ENCODE assay signal across 14 cellular contexts in the genomic region with DNA sequence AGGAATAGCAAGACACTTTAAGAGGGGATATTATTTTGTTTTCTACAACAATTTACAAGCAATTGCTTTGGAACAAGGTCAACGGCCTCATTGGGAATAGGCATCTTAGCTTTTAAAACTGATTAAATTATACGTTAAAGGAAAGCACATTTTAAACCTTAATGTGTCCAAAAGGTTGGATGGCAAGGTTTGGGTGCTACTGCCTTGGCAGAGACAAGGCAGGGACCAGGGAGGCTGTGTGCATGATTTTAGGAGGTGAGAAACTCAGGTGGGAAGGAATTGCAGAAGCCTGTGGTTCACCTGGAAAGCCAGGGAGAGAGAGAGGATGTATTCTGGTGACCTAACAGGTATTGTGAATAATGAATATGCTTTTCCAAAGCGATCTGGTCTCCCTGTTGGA. TPM values are rescaled to one million over a fixed set of nuclear protein-coding genes. Genes with fewer than 3 reads are reported as not detected.
A peak's percentile ranks its signal among the peaks of the same experiment; 100 is the strongest.
DNase-seq lines count a peak whose midpoint lies in the region; ATAC-seq and TF ChIP-seq lines count a peak whose summit lies in the region.
"Had no signal": no experiment of that assay in that cellular context is flagged by ENCODE, and none has a peak within 500 bp of the region (broad histone marks: within the 10 kb centered on the region; RNA-seq: fewer than 3 reads in every experiment).

No MANE protein-coding gene starts in this region.

- dilution Hi-C loops in mammary epithelial cell (cut with HindIII; ENCODE audit: low sequenced_read_pairs) = no loop called here

- in situ Hi-C loops in mammary epithelial cell (cut with MboI; ENCODE audit: low sequenced_read_pairs in 2 of 2) = no loop called here

- H3K36me3 ChIP-seq in KOPT-K1 (ENCODE audit: insufficient read depth, low read length) = peaks cover 18% of the 10 kb centered on the region
- H3K36me3 ChIP-seq in mammary epithelial cell (ENCODE audit: insufficient read depth, low read length) = peaks cover 69% of the 10 kb centered on the region
- H3K36me3 ChIP-seq in spleen = peaks cover 0 to 71% (median 34%) of the 10 kb centered on the region in 6 donors
- peaks cover 56% of the 10 kb centered on the region for H3K36me3 ChIP-seq in upper lobe of right lung
- H3K36me3 ChIP-seq in adrenal gland (replicated peaks in 1 of 2) = peaks cover 0 to 30% of the 10 kb centered on the region in 2 donors

- no peak for DNase-seq in activated CD8-positive, alpha-beta memory T cell treated with anti-CD3 and anti-CD28 coated beads, Interleukin-2, amount 10 ng/mL, durations not matched to agents 7 days and 5 days
- DNase-seq in activated CD8-positive, alpha-beta memory T cell treated with anti-CD3 and anti-CD28 coated beads for 24 hours = no peak
- no peak for DNase-seq in mammary epithelial cell
- DNase-seq in spleen = no peak
- DNase-seq in upper lobe of right lung = no peak
- no peak for DNase-seq in nucleus accumbens (lab: John Stamatoyannopoulos, UW)
- DNase-seq in adrenal gland = no peak
- DNase-seq: esophagus squamous epithelium; mucosa of descending colon; NCI-H1694; NK-92 treated with Interleukin-12 subunit alpha and Interleukin-12 subunit beta, amount 100 ng/mL, for 24 hours; SW 1271; thyroid gland had no signal

- no peaks in the 10 kb centered on the region for H3K9me3 Mint-ChIP-seq in activated CD8-positive, alpha-beta memory T cell treated with anti-CD3 and anti-CD28 coated beads, Interleukin-2, amount 10 ng/mL, durations not matched to agents 7 days and 5 days (ENCODE audit: low read depth)

- H3K79me2 ChIP-seq in mammary epithelial cell (ENCODE audit: insufficient read depth, low read length) = peaks cover 91% of the 10 kb centered on the region

- H3K27ac ChIP-seq in KOPT-K1 (ENCODE audit: low read depth, low read length, poor library complexity, severe bottlenecking) (peak overlapping the region; percentile 41), mammary epithelial cell (ENCODE audit: insufficient read depth, low read depth, low read length) (no peak overlapping the region), spleen (peak overlapping the region in 7 of 8 donors; percentile 16 to 100 (median 81)), upper lobe of right lung (no peak overlapping the region), adrenal gland (peak overlapping the region in 1 of 5 donors; percentile 69)

- H3K27ac Mint-ChIP-seq in activated CD8-positive, alpha-beta memory T cell treated with anti-CD3 and anti-CD28 coated beads, Interleukin-2, amount 10 ng/mL, durations not matched to agents 7 days and 5 days = peak overlapping the region; percentile 84

- H3K36me3 Mint-ChIP-seq in activated CD8-positive, alpha-beta memory T cell treated with anti-CD3 and anti-CD28 coated beads, Interleukin-2, amount 10 ng/mL, durations not matched to agents 7 days and 5 days = peaks cover 60% of the 10 kb centered on the region

- H3K4me1 ChIP-seq in mammary epithelial cell (ENCODE audit: insufficient read depth, low read length) (peaks cover 50% of the 10 kb centered on the region), spleen (peaks cover 79 to 100% (median 100%) of the 10 kb centered on the region in 6 donors), upper lobe of right lung (peaks cover 81% of the 10 kb centered on the region), adrenal gland (replicated peaks in 1 of 2) (peaks cover 33 to 95% of the 10 kb centered on the region in 2 donors)

- no peaks in the 10 kb centered on the region for H4K20me1 ChIP-seq in mammary epithelial cell (ENCODE audit: insufficient read depth, low read length)

- CTCF ChIA-PET in activated CD8-positive, alpha-beta memory T cell treated with anti-CD3 and anti-CD28 coated beads, Interleukin-2, amount 10 ng/mL, durations not matched to agents 7 days and 5 days (lab: Charles Lee) = interaction anchor here (0.8 to 6.7 kb wide), 3 partner anchors 17 to 32 kb away, joined by 3 to 49 read pairs (median 12); no protein-coding TSS in a partner anchor
- CTCF ChIA-PET in mammary epithelial cell (lab: Charles Lee; ENCODE audit: low non-redundant PET) = no interaction called here

- no peak overlapping the region for H2AFZ ChIP-seq in mammary epithelial cell (ENCODE audit: low read depth, low read length)

- H3K9me3 ChIP-seq in KOPT-K1 (ENCODE audit: insufficient read depth, low read length, poor library complexity, severe bottlenecking) (no peaks in the 10 kb centered on the region), mammary epithelial cell (replicated peaks; ENCODE audit: insufficient read depth, low read length) (no peaks in the 10 kb centered on the region), spleen (no peaks in the 10 kb centered on the region), upper lobe of right lung (no peaks in the 10 kb centered on the region), adrenal gland (replicated peaks in 1 of 3) (no peaks in the 10 kb centered on the region)
- H3K9me3 ChIP-seq: esophagus squamous epithelium, mucosa of descending colon, thyroid gland had no signal

- intact Hi-C loops in mammary epithelial cell (cut with micrococcal nuclease) = no loop called here
- intact Hi-C loops in spleen (cut with DNase I; ENCODE audit: low total_unique reads) = loop anchor here (10.0 kb wide), 1 partner anchor 46 kb away; no protein-coding TSS in a partner anchor
- intact Hi-C loops in upper lobe of right lung (cut with DNase I) = no loop called here
- intact Hi-C loops in adrenal gland (cut with DNase I) = no loop called here

- H3K4me3 ChIP-seq in mammary epithelial cell (replicated peaks in 1 of 3; ENCODE audit: insufficient read depth in 1 of 3, low read depth in 2 of 3, low read length in 3 of 3) (no peak overlapping the region), spleen (no peak overlapping the region), upper lobe of right lung (no peak overlapping the region), adrenal gland (no peak overlapping the region)
- H3K4me3 ChIP-seq: esophagus squamous epithelium, mucosa of descending colon, thyroid gland had no signal

- no peak overlapping the region for H3K9ac ChIP-seq in mammary epithelial cell (ENCODE audit: insufficient read depth, low read length)

- 100% methylated on average over 3 of the region's 3 CpGs for WGBS in mammary epithelial cell (ENCODE audit: low coverage, missing lambda C conversion rate)
- 81 to 91% (median 88%) methylated on average over 3 of the region's 3 CpGs for WGBS in spleen, 5 donors
- 86 to 96% (median 92%) methylated on average over 3 of the region's 3 CpGs for WGBS in adrenal gland, 4 donors

- H3K27me3 Mint-ChIP-seq in activated CD8-positive, alpha-beta memory T cell treated with anti-CD3 and anti-CD28 coated beads, Interleukin-2, amount 10 ng/mL, durations not matched to agents 7 days and 5 days = no peaks in the 10 kb centered on the region

- no peak for ATAC-seq in activated CD8-positive, alpha-beta memory T cell treated with anti-CD3 and anti-CD28 coated beads, Interleukin-2, amount 10 ng/mL, durations not matched to agents 7 days and 5 days
- no peak for ATAC-seq in upper lobe of right lung
- ATAC-seq: mucosa of descending colon had no signal

- peaks cover 93% of the 10 kb centered on the region for H3K4me1 Mint-ChIP-seq in activated CD8-positive, alpha-beta memory T cell treated with anti-CD3 and anti-CD28 coated beads, Interleukin-2, amount 10 ng/mL, durations not matched to agents 7 days and 5 days

- H3K4me2 ChIP-seq in mammary epithelial cell (ENCODE audit: insufficient read depth, low read depth, low read length) = peak overlapping the region; percentile 20

- TF ChIP-seq CTCF in mammary epithelial cell (conservative IDR thresholded peaks at IDR 0.05 in 1 of 2, IDR thresholded peaks at IDR 0.05 in 1 of 2; ENCODE audit: extremely low read depth in 1 of 2, insufficient read depth in 1 of 2, low read depth in 1 of 2, low read length in 2 of 2) = no peak
- TF ChIP-seq CTCF in spleen (IDR thresholded peaks at IDR 0.05 in 8 of 11, conservative IDR thresholded peaks at IDR 0.05 in 3 of 11) = no peak
- no peak for TF ChIP-seq CTCF in upper lobe of right lung (IDR thresholded peaks at IDR 0.05)
- TF ChIP-seq CTCF in adrenal gland (IDR thresholded peaks at IDR 0.05) = no peak

- H3K27me3 ChIP-seq in mammary epithelial cell (ENCODE audit: insufficient read depth, low read length) (no peaks in the 10 kb centered on the region), spleen (replicated peaks in 1 of 7) (no peaks in the 10 kb centered on the region), upper lobe of right lung (no peaks in the 10 kb centered on the region), adrenal gland (no peaks in the 10 kb centered on the region)
- H3K27me3 ChIP-seq: esophagus squamous epithelium, thyroid gland had no signal

- peak overlapping the region; percentile 21 for H3K4me3 Mint-ChIP-seq in activated CD8-positive, alpha-beta memory T cell treated with anti-CD3 and anti-CD28 coated beads, Interleukin-2, amount 10 ng/mL, durations not matched to agents 7 days and 5 days

- TF ChIP-seq POLR2A in spleen (IDR thresholded peaks at IDR 0.05) = no peak
- TF ChIP-seq POLR2A in adrenal gland (IDR thresholded peaks at IDR 0.05) = no peak

- BruUV-seq in mammary epithelial cell (replicated peaks; lab: Mats Ljungman, UMichigan) = no TSS peak

RNA-seq across cellular contexts. Expression of a gene that starts 54.3 kb away (rescaled TPM):
- total RNA-seq in activated CD8-positive, alpha-beta memory T cell treated with anti-CD3 and anti-CD28 coated beads, Interleukin-2, amount 10 ng/mL, durations not matched to agents 7 days and 5 days = 10 to 100 TPM; 47.3 to 50.5 TPM
- total RNA-seq in mammary epithelial cell (100 to 1,000 TPM; 149 to 179 TPM), spleen (100 to 1,000 TPM; 163 to 322 (median 277) TPM), upper lobe of right lung (329 TPM), adrenal gland (100 to 1,000 TPM; 142 to 296 (median 178) TPM)
- polyA plus RNA-seq in mammary epithelial cell (289 TPM), spleen (10 to 100 TPM; 18.2 to 45.6 (median 33.7) TPM), adrenal gland (100 to 1,000 TPM in 1 of 3 donors, 10 to 100 TPM in 2; 19.1 to 128 (median 20.8) TPM)
- polyA minus RNA-seq in mammary epithelial cell = 320 TPM

Comparison
In these comparisons a context has a peak if more than half of its experiments do, and no peak if none do; other contexts are left out.
1. H3K27ac ChIP-seq: peak in KOPT-K1 (single experiment) and spleen (7 of 8); none in mammary epithelial cell (single experiment) and upper lobe of right lung (single experiment).